8 cellular contexts compared by ENCODE assay signal in genomic region chr14:74945852-74946658, GRCh38. TPM values are rescaled to one million over a fixed set of nuclear protein-coding genes. Genes with fewer than 3 reads are reported as not detected.
DNase-seq lines count a peak whose midpoint lies in the region; ATAC-seq, FAIRE-seq and TF ChIP-seq lines count a peak whose summit lies in the region.

No MANE protein-coding gene starts in this region.

- DNase-seq in AML-193 (lab: John Stamatoyannopoulos, UW) (peak; percentile 38), NCI-H2196 treated with DMSO at 0.1 percent for 48 hours (lab: John Stamatoyannopoulos, UW; ENCODE audit: unreplicated experiment) (peak; percentile 45), bronchial epithelial cell (ENCODE audit: low read depth) (peak; percentile 50)
- peak; percentile 51 to 66 (median 56) for DNase-seq in activated CD4-positive, CD25-positive, alpha-beta regulatory T cell (lab: John Stamatoyannopoulos, UW)
- peak; percentile 55 for DNase-seq in stimulated activated CD4-positive, alpha-beta T cell treated with anti-CD3 and anti-CD28 coated beads, Interleukin-2, amount 100 ng/mL, for 4 hours (ENCODE audit: low read depth)

- H3K36me3 ChIP-seq in bronchial epithelial cell (ENCODE audit: control insufficient read depth, insufficient read depth, low read length) = peaks cover 30% of the 10 kb centered on the region

- no peak overlapping the region for H3K4me3 ChIP-seq in bronchial epithelial cell (ENCODE audit: low read depth, low read length)

- no peak for FAIRE-seq in bronchial epithelial cell (lab: Jason Lieb, UNC)

- peak overlapping the region; percentile 12 for H3K27ac ChIP-seq in layer of hippocampus (ENCODE audit: low read depth, low read length)

- ATAC-seq in GM21423 (IDR thresholded peaks at IDR 0.05; ENCODE audit: unreplicated experiment) (peak; percentile 39), GM18505 (IDR thresholded peaks at IDR 0.05; ENCODE audit: unreplicated experiment) (no peak)

- H3K27me3 ChIP-seq in bronchial epithelial cell (ENCODE audit: control insufficient read depth, insufficient read depth, low read length) = no peaks in the 10 kb centered on the region
- no peaks in the 10 kb centered on the region for H3K27me3 ChIP-seq in layer of hippocampus (ENCODE audit: control insufficient read depth, insufficient read depth, low read length)

- no peak for TF ChIP-seq POLR2A in GM18505 (IDR thresholded peaks at IDR 0.05; ENCODE audit: borderline replicate concordance, extremely low read depth, insufficient read depth, insufficient read length)

- peak; percentile 94 for TF ChIP-seq CTCF in bronchial epithelial cell (IDR thresholded peaks at IDR 0.05; ENCODE audit: insufficient read depth, low read length, severe bottlenecking)

RNA-seq across cellular contexts. Expression of gene PGF, which starts 9.3 kb away (rescaled TPM):
- total RNA-seq in bronchial epithelial cell = 52.1 and 56.6 TPM in 2 replicates

RNA-seq across cellular contexts. Expression of gene RPS6KL1, which starts 23.0 kb away (rescaled TPM):
- total RNA-seq in bronchial epithelial cell = 1.5 and 6.1 TPM in 2 replicates

RNA-seq across cellular contexts. Expression of gene EIF2B2, which starts 56.7 kb away (rescaled TPM):
- total RNA-seq in bronchial epithelial cell = 60.6 and 83.7 TPM in 2 replicates
